In the genomic region with DNA sequence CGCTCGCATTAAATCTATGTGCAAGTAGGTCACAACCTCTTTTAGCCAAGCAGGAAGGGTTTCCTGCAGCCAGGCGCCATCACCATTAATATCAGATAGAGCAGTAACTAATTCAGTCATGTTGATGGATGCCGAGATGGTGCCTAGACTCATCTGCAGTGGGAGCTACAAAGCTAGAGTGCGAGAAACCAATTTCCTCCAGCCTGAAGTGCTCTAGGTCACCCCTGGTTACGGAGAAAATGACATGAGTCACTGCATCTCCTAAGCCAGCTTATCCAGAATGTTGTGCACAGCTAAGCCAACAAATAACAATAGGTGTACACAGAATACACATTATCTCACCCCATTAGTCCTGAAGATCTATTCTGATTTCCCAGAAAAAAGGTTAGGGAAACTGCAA, we compare ENCODE assay signal across 1 cellular context.
TF ChIP-seq lines count a peak whose summit lies in the region.

No MANE protein-coding gene starts in this region.

TF ChIP-seq in HepG2, 621 proteins besides CTCF, POLR2A, EP300 and RAD21:
- TF ChIP-seq FOSL2 (CRISPR knock-in tag; IDR thresholded peaks at IDR 0.05) (0 out of 2 replicates have a peak, but pooled peaks have one; percentile 7), ZNF431 (CRISPR knock-in tag; IDR thresholded peaks at IDR 0.05; ENCODE audit: borderline replicate concordance, low read depth) (no peak)
